Comparison of ENCODE assay signal across 16 cellular contexts in the genomic region with DNA sequence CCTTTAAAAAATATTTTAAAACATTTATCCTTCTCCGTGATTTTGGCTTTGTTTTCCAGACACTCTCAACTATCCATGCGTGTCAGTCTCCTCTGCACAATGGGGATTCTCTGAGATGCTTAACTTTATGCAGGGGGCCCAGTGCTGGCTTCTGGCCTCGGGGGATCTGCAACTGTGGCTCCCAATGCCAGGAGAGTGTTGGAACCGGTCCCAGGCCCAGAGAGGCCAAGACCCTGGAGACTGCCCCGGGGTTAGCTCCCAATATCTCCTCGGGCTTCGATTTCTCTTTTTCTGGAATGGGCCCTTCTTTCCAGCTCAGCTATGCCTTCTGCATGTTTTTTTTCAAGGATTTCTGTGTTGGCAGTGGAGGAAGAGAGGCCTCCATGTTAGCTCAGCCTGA. TPM values are rescaled to one million over a fixed set of nuclear protein-coding genes. Genes with fewer than 3 reads are reported as not detected.
DNase-seq lines count a peak whose midpoint lies in the region; ATAC-seq and TF ChIP-seq lines count a peak whose summit lies in the region.
"Had no signal": no experiment of that assay in that cellular context is flagged by ENCODE, and none has a peak within 500 bp of the region (broad histone marks: within the 10 kb centered on the region; RNA-seq: fewer than 3 reads in every experiment).

No MANE protein-coding gene starts in this region.

- H3K9ac ChIP-seq in BLaER1: no peak overlapping the region

- peak overlapping the region; percentile 17; the same call in 1 of the 2 replicates for H3K4me2 ChIP-seq in BLaER1

- H3K27me3 ChIP-seq in BLaER1 (no peaks in the 10 kb centered on the region), RWPE2 (ENCODE audit: insufficient read depth, poor library complexity, severe bottlenecking) (no peaks in the 10 kb centered on the region), stomach (peaks cover 0 to 3% (median 0%) of the 10 kb centered on the region in 3 donors)

- ATAC-seq in RWPE2 (ENCODE audit: low read depth): no peak
- ATAC-seq: CD8-positive, alpha-beta T cell; GM12878 had no signal

- peaks cover 5% of the 10 kb centered on the region; the same call in 1 of the 2 replicates for H3K9me3 ChIP-seq in BLaER1
- no peaks in the 10 kb centered on the region for H3K9me3 ChIP-seq in RWPE2 (ENCODE audit: severe bottlenecking)
- H3K9me3 ChIP-seq in stomach: no peaks in the 10 kb centered on the region
- H3K9me3 ChIP-seq: HAP-1 had no signal

- no peak overlapping the region for H3K27ac ChIP-seq in BLaER1
- no peak overlapping the region for H3K27ac ChIP-seq in RWPE2 (ENCODE audit: poor library complexity, severe bottlenecking)
- no peak overlapping the region for H3K27ac ChIP-seq in stomach

- no peak for TF ChIP-seq CTCF in RWPE2 (IDR thresholded peaks at IDR 0.05; ENCODE audit: poor library complexity, severe bottlenecking)
- no peak for TF ChIP-seq CTCF in stomach (IDR thresholded peaks at IDR 0.05)

- no peaks in the 10 kb centered on the region for H4K20me1 ChIP-seq in BLaER1

- intact Hi-C loops in stomach (cut with DNase I; ENCODE audit: low total_unique reads): no loop called here

- H3K4me3 ChIP-seq in BLaER1 (no peak overlapping the region), RWPE2 (ENCODE audit: severe bottlenecking) (no peak overlapping the region), stomach (no peak overlapping the region)
- H3K4me3 ChIP-seq: GM12878, HAP-1 had no signal

- no peak for TF ChIP-seq POLR2A in stomach (IDR thresholded peaks at IDR 0.05)

- peak; percentile 25 for DNase-seq in RWPE2 (ENCODE audit: low spot score)
- peak; percentile 26 for DNase-seq in mesenteric fat pad (ENCODE audit: low spot score)
- peak; percentile 9 for DNase-seq in stomach
- no peak for DNase-seq in anterior cingulate cortex (lab: John Stamatoyannopoulos, UW)
- DNase-seq in DMS 273 treated with DMSO at 0.1 percent for 48 hours (lab: John Stamatoyannopoulos, UW): no peak
- DNase-seq in GF-D8 (lab: John Stamatoyannopoulos, UW): no peak
- DNase-seq: ACHN, IMR-90, Kasumi-1, NCI-H187 treated with DMSO at 0.1 percent for 48 hours, NCI-H446, NCI-H774 had no signal

- H3K36me3 ChIP-seq in BLaER1 (peaks cover 15% of the 10 kb centered on the region), RWPE2 (ENCODE audit: low read depth) (peaks cover under 1% of the 10 kb centered on the region), stomach (peaks cover under 1 to 14% (median 9%) of the 10 kb centered on the region in 4 donors)
- H3K36me3 ChIP-seq: HAP-1 had no signal

- H3K4me1 ChIP-seq in BLaER1 (peaks cover 31% of the 10 kb centered on the region), RWPE2 (ENCODE audit: insufficient read depth, poor library complexity, severe bottlenecking) (no peaks in the 10 kb centered on the region), stomach (no peaks in the 10 kb centered on the region)
- H3K4me1 ChIP-seq: HAP-1 had no signal

- no peak for TF ChIP-seq EP300 in stomach (IDR thresholded peaks at IDR 0.05)

- 77 to 93% (median 86%) methylated on average over 7 of the region's 7 CpGs for WGBS in stomach, 5 donors

RNA-seq across cellular contexts. Expression of a gene that starts 20.1 kb away (rescaled TPM):
- 0.87 TPM for total RNA-seq in mesenteric fat pad
- total RNA-seq in stomach: 10 to 100 TPM in 1 of 5 donors, 1 to 10 TPM in 3, not detected in 1; 2.3 to 15.2 (median 3.9) TPM
- 1 to 10 TPM in 1 of 3 donors, under 1 TPM in 2; 0.76 to 2.6 (median 0.93) TPM for polyA plus RNA-seq in stomach

Comparison
In these comparisons a context has a peak if more than half of its experiments do, and no peak if none do; other contexts are left out.
1. DNase-seq: peak in RWPE2 (single experiment), mesenteric fat pad (single experiment) and stomach (single experiment); none in anterior cingulate cortex (0 of 58), DMS 273 treated with DMSO at 0.1 percent for 48 hours (single experiment) and GF-D8 (single experiment).